23 cellular contexts compared by ENCODE assay signal in genomic region chr11:1773711-1774550, GRCh38. TPM values are rescaled to one million over a fixed set of nuclear protein-coding genes. Genes with fewer than 3 reads are reported as not detected.
DNase-seq lines count a peak whose midpoint lies in the region; ATAC-seq and TF ChIP-seq lines count a peak whose summit lies in the region.
"Had no signal": no experiment of that assay in that cellular context is flagged by ENCODE, and none has a peak within 500 bp of the region (broad histone marks: within the 10 kb centered on the region; RNA-seq: fewer than 3 reads in every experiment).

No MANE protein-coding gene starts in this region.

- TF ChIP-seq POLR2A in spleen (IDR thresholded peaks at IDR 0.05) = no peak

- no peak for ATAC-seq in activated CD8-positive, alpha-beta memory T cell treated with anti-CD3 and anti-CD28 coated beads, Interleukin-2, amount 10 ng/mL, durations not matched to agents 7 days and 5 days
- no peak for ATAC-seq in HG03095 (IDR thresholded peaks at IDR 0.05; ENCODE audit: unreplicated experiment)
- no peak for ATAC-seq in GM21825 (IDR thresholded peaks at IDR 0.05; ENCODE audit: unreplicated experiment)
- ATAC-seq: right lobe of liver had no signal

- no peaks in the 10 kb centered on the region for H3K27me3 ChIP-seq in Loucy (ENCODE audit: insufficient read depth, low read length, poor library complexity, severe bottlenecking)
- H3K27me3 ChIP-seq in spleen (replicated peaks in 1 of 7) = peaks cover 0 to 8% (median 0%) of the 10 kb centered on the region in 7 donors
- H3K27me3 ChIP-seq: MG63, right lobe of liver, SJSA1 had no signal

- peaks cover 3% of the 10 kb centered on the region for H3K27me3 Mint-ChIP-seq in activated CD8-positive, alpha-beta memory T cell treated with anti-CD3 and anti-CD28 coated beads, Interleukin-2, amount 10 ng/mL, durations not matched to agents 7 days and 5 days

- intact Hi-C loops in spleen (cut with DNase I; ENCODE audit: low total_unique reads) = no loop called here

- H3K4me2 ChIP-seq in Loucy (ENCODE audit: low read depth, low read length, poor library complexity, severe bottlenecking) = peak overlapping the region; percentile 26

- H3K4me1 Mint-ChIP-seq in activated CD8-positive, alpha-beta memory T cell treated with anti-CD3 and anti-CD28 coated beads, Interleukin-2, amount 10 ng/mL, durations not matched to agents 7 days and 5 days = peaks cover 43% of the 10 kb centered on the region

- 90 to 96% (median 94%) methylated on average over 14 to 15 of the region's 15 CpGs for whole genome bisulfite sequencing in spleen, 5 donors

- no peaks in the 10 kb centered on the region for H3F3A ChIP-seq in Loucy (ENCODE audit: low read depth)

- no peaks in the 10 kb centered on the region for H3K79me2 ChIP-seq in Loucy (ENCODE audit: insufficient read depth, low read length)

- H3K4me3 ChIP-seq in Loucy (ENCODE audit: low read length, poor library complexity, severe bottlenecking) (no peak overlapping the region), spleen (no peak overlapping the region)
- H3K4me3 ChIP-seq: MG63, right lobe of liver, SJSA1 had no signal

- H3K9me2 ChIP-seq in Loucy (replicated peaks; ENCODE audit: low read depth, low read length) = no peaks in the 10 kb centered on the region

- TF ChIP-seq CTCF in Loucy (conservative IDR thresholded peaks at IDR 0.05; ENCODE audit: low read length) (no peak), spleen (IDR thresholded peaks at IDR 0.05 in 8 of 11, conservative IDR thresholded peaks at IDR 0.05 in 3 of 11) (no peak)

- no peaks in the 10 kb centered on the region for H3K9me3 Mint-ChIP-seq in activated CD8-positive, alpha-beta memory T cell treated with anti-CD3 and anti-CD28 coated beads, Interleukin-2, amount 10 ng/mL, durations not matched to agents 7 days and 5 days (ENCODE audit: low read depth)

- no peaks in the 10 kb centered on the region for H3K36me3 Mint-ChIP-seq in activated CD8-positive, alpha-beta memory T cell treated with anti-CD3 and anti-CD28 coated beads, Interleukin-2, amount 10 ng/mL, durations not matched to agents 7 days and 5 days

- CTCF ChIA-PET in activated CD8-positive, alpha-beta memory T cell treated with anti-CD3 and anti-CD28 coated beads, Interleukin-2, amount 10 ng/mL, durations not matched to agents 7 days and 5 days (lab: Charles Lee) = interaction anchor here (2.4 to 2.6 kb wide), 3 partner anchors 10 to 80 kb away, joined by 9 to 20 read pairs (median 10); partner anchors contain the start of gene CTSD

- H2AFZ ChIP-seq in Loucy (ENCODE audit: low read length) = no peak overlapping the region

- H3K4me3 Mint-ChIP-seq in activated CD8-positive, alpha-beta memory T cell treated with anti-CD3 and anti-CD28 coated beads, Interleukin-2, amount 10 ng/mL, durations not matched to agents 7 days and 5 days = no peak overlapping the region

- H3K9me3 ChIP-seq in Loucy (ENCODE audit: insufficient read depth, low read depth, low read length) = no peaks in the 10 kb centered on the region; the same call in 1 of the 2 replicates
- H3K9me3 ChIP-seq in spleen = no peaks in the 10 kb centered on the region
- H3K9me3 ChIP-seq: MG63, right lobe of liver, SJSA1 had no signal

- no peak for DNase-seq in activated CD8-positive, alpha-beta memory T cell treated with anti-CD3 and anti-CD28 coated beads, Interleukin-2, amount 10 ng/mL, durations not matched to agents 7 days and 5 days
- DNase-seq in activated CD8-positive, alpha-beta memory T cell treated with anti-CD3 and anti-CD28 coated beads for 24 hours = no peak
- DNase-seq in islet precursor cell = peak; percentile 25
- peak; percentile 71 for DNase-seq in spleen
- no peak for DNase-seq in putamen (ENCODE audit: low spot score)
- DNase-seq: amygdala; C1 segment of cervical spinal cord; DMS 273 treated with DMSO at 0.1 percent for 48 hours; glutamatergic neuron; left ventricle myocardium superior; MG63; NCI-H1694; NCI-H82; occipital lobe; OCI-M1; stimulated activated naive CD4-positive, alpha-beta T cell; trophoblast cell had no signal

- H3K9ac ChIP-seq in Loucy (ENCODE audit: low read depth, low read length, poor library complexity, severe bottlenecking) = peak overlapping the region; percentile 48

- H4K20me1 ChIP-seq in Loucy (ENCODE audit: insufficient read depth, low read length, poor library complexity, severe bottlenecking) = no peaks in the 10 kb centered on the region

- H3K36me3 ChIP-seq in Loucy (ENCODE audit: insufficient read depth, low read length) (no peaks in the 10 kb centered on the region), spleen (no peaks in the 10 kb centered on the region)
- H3K36me3 ChIP-seq: MG63, right lobe of liver, SJSA1 had no signal

- H3K4me1 ChIP-seq in Loucy (ENCODE audit: insufficient read depth, low read length, poor library complexity, severe bottlenecking) = peaks cover 30% of the 10 kb centered on the region
- H3K4me1 ChIP-seq in spleen = peaks cover 0 to 62% (median 25%) of the 10 kb centered on the region in 6 donors
- H3K4me1 ChIP-seq: right lobe of liver had no signal

- peak overlapping the region in 5 of 8 donors; percentile 81 to 91 (median 89) for H3K27ac ChIP-seq in spleen
- H3K27ac ChIP-seq: right lobe of liver, SJSA1 had no signal

- H3K27ac Mint-ChIP-seq in activated CD8-positive, alpha-beta memory T cell treated with anti-CD3 and anti-CD28 coated beads, Interleukin-2, amount 10 ng/mL, durations not matched to agents 7 days and 5 days = peak overlapping the region; percentile 66

RNA-seq across cellular contexts. Expression of gene CTSD, which starts 10.2 kb away (rescaled TPM):
- 100 to 1,000 TPM; 133 to 165 TPM for total RNA-seq in activated CD8-positive, alpha-beta memory T cell treated with anti-CD3 and anti-CD28 coated beads, Interleukin-2, amount 10 ng/mL, durations not matched to agents 7 days and 5 days
- 1,000 to 10,000 TPM in 2 of 7 donors, 100 to 1,000 TPM in 5; 653 to 1,234 (median 749) TPM for total RNA-seq in spleen
- 1,000 to 10,000 TPM in 1 of 3 donors, 100 to 1,000 TPM in 2; 289 to 1,120 (median 418) TPM for polyA plus RNA-seq in spleen

RNA-seq across cellular contexts. Expression of gene IFITM10, which starts 23.5 kb away (rescaled TPM):
- 1 to 10 TPM in 1 of 2 experiments, under 1 TPM in 1; 0.96 to 1.3 TPM for total RNA-seq in activated CD8-positive, alpha-beta memory T cell treated with anti-CD3 and anti-CD28 coated beads, Interleukin-2, amount 10 ng/mL, durations not matched to agents 7 days and 5 days
- total RNA-seq in spleen = 10 to 100 TPM in 2 of 7 donors, 1 to 10 TPM in 5; 6.7 to 41.6 (median 8.2) TPM
- 1 to 10 TPM in 2 of 3 donors, under 1 TPM in 1; 0.80 to 6.9 (median 2.4) TPM for polyA plus RNA-seq in spleen
- total RNA-seq: G401 had no signal

Comparison
In these comparisons a context has a peak if more than half of its experiments do, and no peak if none do; other contexts are left out.
1. DNase-seq: peak in islet precursor cell (single experiment) and spleen (single experiment); none in activated CD8-positive, alpha-beta memory T cell treated with anti-CD3 and anti-CD28 coated beads, Interleukin-2, amount 10 ng/mL, durations not matched to agents 7 days and 5 days (single experiment), activated CD8-positive, alpha-beta memory T cell treated with anti-CD3 and anti-CD28 coated beads for 24 hours (single experiment) and putamen (single experiment).